Comparison of ENCODE assay signal across 8 cellular contexts in genomic region chr14:105247715-105248367, GRCh38. TPM values are rescaled to one million over a fixed set of nuclear protein-coding genes. Genes with fewer than 3 reads are reported as not detected.
DNase-seq lines count a peak whose midpoint lies in the region; ATAC-seq and TF ChIP-seq lines count a peak whose summit lies in the region.

No MANE protein-coding gene starts in this region.

- TF ChIP-seq CTCF in SU-DHL-6 (IDR thresholded peaks at IDR 0.05; ENCODE audit: insufficient read depth, low read length, poor library complexity, severe bottlenecking), result no peak
- no peak for TF ChIP-seq CTCF in heart left ventricle (IDR thresholded peaks at IDR 0.05)
- TF ChIP-seq CTCF in sigmoid colon (IDR thresholded peaks at IDR 0.05), result no peak

- H3K4me3 ChIP-seq in SU-DHL-6 (ENCODE audit: insufficient read depth, low read length, poor library complexity, severe bottlenecking) (peak overlapping the region; percentile 59), heart left ventricle (peak overlapping the region; percentile 2 to 86 (median 66)), sigmoid colon (peak overlapping the region; percentile 43 to 70 (median 63))

- H3K9me3 ChIP-seq in SU-DHL-6 (ENCODE audit: insufficient read depth, low read length), result no peaks in the 10 kb centered on the region
- no peaks in the 10 kb centered on the region for H3K9me3 ChIP-seq in heart left ventricle
- H3K9me3 ChIP-seq in sigmoid colon, result no peaks in the 10 kb centered on the region

- no peaks in the 10 kb centered on the region for H4K20me1 ChIP-seq in SU-DHL-6 (ENCODE audit: low read depth, low read length)

- intact Hi-C loops in heart left ventricle (cut with DNase I), result loop anchor here in 1 of 10 donors (5.0 kb wide), 1 partner anchor 46 kb away; no protein-coding TSS in a partner anchor
- intact Hi-C loops in sigmoid colon (cut with DNase I), result loop anchor here (10.0 kb wide), 1 partner anchor 67 kb away; the partner anchor contains the start of gene PACS2

- H3K79me2 ChIP-seq in SU-DHL-6 (ENCODE audit: insufficient read depth, low read length), result no peaks in the 10 kb centered on the region

- peak overlapping the region; percentile 65 for H3K9ac ChIP-seq in SU-DHL-6 (ENCODE audit: low read length)

- 28 to 43% (median 34%) methylated on average over 15 to 42 of the region's 42 CpGs for WGBS in heart left ventricle, 4 donors
- WGBS in sigmoid colon, 2 donors, result 35 to 43% methylated on average over 42 of the region's 42 CpGs

- TF ChIP-seq POLR2A in heart left ventricle (IDR thresholded peaks at IDR 0.05) (no peak), sigmoid colon (IDR thresholded peaks at IDR 0.05) (no peak)

- no peaks in the 10 kb centered on the region for H3K9me2 ChIP-seq in SU-DHL-6 (replicated peaks; ENCODE audit: insufficient read depth, low read length)

- peaks cover 4 to 33% (median 17%) of the 10 kb centered on the region in 12 donors for H3K4me1 ChIP-seq in heart left ventricle
- H3K4me1 ChIP-seq in sigmoid colon, result peaks cover 0 to 27% (median 20%) of the 10 kb centered on the region in 4 donors

- no peaks in the 10 kb centered on the region for H3K27me3 ChIP-seq in SU-DHL-6 (ENCODE audit: low read length)
- no peaks in the 10 kb centered on the region for H3K27me3 ChIP-seq in heart left ventricle
- H3K27me3 ChIP-seq in sigmoid colon, result no peaks in the 10 kb centered on the region

- H3K4me2 ChIP-seq in SU-DHL-6 (ENCODE audit: low read depth, low read length, poor library complexity, severe bottlenecking), result peak overlapping the region; percentile 67

- ATAC-seq in GM21619 (IDR thresholded peaks at IDR 0.05; ENCODE audit: unreplicated experiment), result peak; percentile 9
- peak in 2 of 4 donors; percentile 14 to 18 for ATAC-seq in heart left ventricle
- ATAC-seq in HG03571 (IDR thresholded peaks at IDR 0.05; ENCODE audit: unreplicated experiment), result no peak

- no peaks in the 10 kb centered on the region for H3K36me3 ChIP-seq in SU-DHL-6 (ENCODE audit: low read length)
- peaks cover 0 to 43% (median 36%) of the 10 kb centered on the region in 9 donors for H3K36me3 ChIP-seq in heart left ventricle
- peaks cover 0 to 29% (median 8%) of the 10 kb centered on the region in 4 donors for H3K36me3 ChIP-seq in sigmoid colon

- H2AFZ ChIP-seq in SU-DHL-6 (ENCODE audit: low read depth, low read length, severe bottlenecking), result peak overlapping the region; percentile 94

- H3K27ac ChIP-seq in SU-DHL-6 (ENCODE audit: low read depth, low read length), result no peak overlapping the region
- peak overlapping the region in 11 of 12 donors; percentile 39 to 96 (median 85) for H3K27ac ChIP-seq in heart left ventricle
- peak overlapping the region; percentile 84 to 96 (median 92) for H3K27ac ChIP-seq in sigmoid colon

- no peak for DNase-seq in heart left ventricle
- DNase-seq in sigmoid colon, result no peak
- DNase-seq in HK-2 (ENCODE audit: unreplicated experiment), result no peak
- DNase-seq in stimulated activated CD4-positive, alpha-beta T cell treated with anti-CD3 and anti-CD28 coated beads, Interleukin-4, amount 100 ng/mL, for 4 hours, result no peak
- no peak for DNase-seq in A172 (ENCODE audit: low spot score)

- no peak for TF ChIP-seq EP300 in sigmoid colon (IDR thresholded peaks at IDR 0.05)

- no peaks in the 10 kb centered on the region for H3F3A ChIP-seq in SU-DHL-6 (ENCODE audit: insufficient read depth)

RNA-seq across cellular contexts. Expression of gene BTBD6, which starts 0.5 kb away (rescaled TPM):
- total RNA-seq in heart left ventricle (10 to 100 TPM; 28.8 to 51.8 (median 34.8) TPM), sigmoid colon (10 to 100 TPM; 31.3 to 46.7 (median 37.1) TPM)
- polyA plus RNA-seq in heart left ventricle (10 to 100 TPM; 40.7 to 56.3 TPM), sigmoid colon (10 to 100 TPM; 39.8 to 63.7 (median 51.1) TPM)
- not detected in 2 replicates for total RNA-seq in A172 (2014; rRNA removed; shearing (Covaris generic))

RNA-seq across cellular contexts. Expression of gene BRF1, which starts 53.0 kb away (rescaled TPM):
- 10 to 100 TPM; 13.3 to 25.3 (median 18.7) TPM for total RNA-seq in heart left ventricle
- 10 to 100 TPM; 17.1 to 19.4 TPM for polyA plus RNA-seq in heart left ventricle
- total RNA-seq in sigmoid colon, result 10 to 100 TPM; 19.3 to 39.2 (median 28.5) TPM
- 10 to 100 TPM in 2 of 3 donors, 1 to 10 TPM in 1; 9.0 to 23.7 (median 12.6) TPM for polyA plus RNA-seq in sigmoid colon
- total RNA-seq in A172 (2014; rRNA removed; shearing (Covaris generic)), result 12.0 and 16.2 TPM in 2 replicates

Comparison
In these comparisons a context has a peak if more than half of its experiments do, and no peak if none do; other contexts are left out.
1. RNA of gene BTBD6, which starts 0.5 kb away (total RNA-seq): 31.3 to 46.7 TPM in sigmoid colon and 28.8 to 51.8 TPM in heart left ventricle; not detected in A172; every median in the first group is over 10 times any median in the second.
2. Peak in every context shown above with its lines, with median percentiles within 50 percentile points of each other: H3K4me3 ChIP-seq.